In the genomic region with DNA sequence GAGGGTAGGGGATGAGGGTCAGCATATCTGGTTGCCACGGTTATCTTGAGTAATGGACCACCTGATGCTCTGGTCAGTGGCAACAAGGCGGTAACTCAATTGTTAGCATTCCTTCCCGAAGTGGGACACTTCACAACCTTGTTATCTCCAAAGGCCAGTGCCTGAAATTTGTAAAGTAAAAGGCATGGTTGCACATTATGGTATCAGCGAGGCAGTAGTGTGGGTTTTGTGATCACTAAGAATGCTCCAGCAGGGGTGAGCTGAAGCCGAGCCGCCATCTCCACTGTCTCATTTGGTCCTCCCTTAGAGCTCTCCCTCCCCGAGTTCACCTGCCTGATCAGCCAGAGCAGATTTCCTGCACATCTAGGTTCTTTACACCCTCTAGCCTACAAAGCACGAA, we compare ENCODE assay signal across 12 cellular contexts. TPM values are rescaled to one million over a fixed set of nuclear protein-coding genes. Genes with fewer than 3 reads are reported as not detected.
DNase-seq lines count a peak whose midpoint lies in the region; ATAC-seq and TF ChIP-seq lines count a peak whose summit lies in the region.
"Had no signal": no experiment of that assay in that cellular context is flagged by ENCODE, and none has a peak within 500 bp of the region (broad histone marks: within the 10 kb centered on the region; RNA-seq: fewer than 3 reads in every experiment).

No MANE protein-coding gene starts in this region.

- peak overlapping the region; percentile 39 for H3K9ac ChIP-seq in adipocyte (ENCODE audit: low read length)
- H3K9ac ChIP-seq: KMS-11 had no signal

- TF ChIP-seq POLR2A in tibial nerve (IDR thresholded peaks at IDR 0.05): no peak

- peak overlapping the region; percentile 48 to 73 for H3K27ac ChIP-seq in esophagus (ENCODE audit: low read depth in 2 of 2, low read length in 1 of 2)
- peak overlapping the region; percentile 19 to 94 (median 85) for H3K27ac ChIP-seq in tibial nerve
- H3K27ac ChIP-seq: KMS-11 had no signal

- no peaks in the 10 kb centered on the region for H3K36me3 Mint-ChIP-seq in neural crest cell (ENCODE audit: low read depth)

- no peak for TF ChIP-seq CTCF in neural crest cell (conservative IDR thresholded peaks at IDR 0.05)
- no peak for TF ChIP-seq CTCF in tibial nerve (IDR thresholded peaks at IDR 0.05)

- no peaks in the 10 kb centered on the region for H3K27me3 ChIP-seq in adipocyte (replicated peaks; ENCODE audit: control insufficient read depth, insufficient read depth, low read length)
- no peaks in the 10 kb centered on the region for H3K27me3 ChIP-seq in esophagus (ENCODE audit: control insufficient read depth in 1 of 2, insufficient read depth in 2 of 2, low read length in 2 of 2)
- no peaks in the 10 kb centered on the region for H3K27me3 ChIP-seq in tibial nerve

- 83 to 89% methylated on average over 8 of the region's 8 CpGs for WGBS in esophagus, 2 donors
- 50 to 58% methylated on average over 8 of the region's 8 CpGs for WGBS in tibial nerve, 2 donors

- peak overlapping the region; percentile 99 for H3K27ac Mint-ChIP-seq in neural crest cell (ENCODE audit: unreplicated experiment)

- DNase-seq in adipocyte (ENCODE audit: low read depth): no peak
- DNase-seq in neural crest cell (ENCODE audit: low read depth, low spot score): no peak
- no peak for DNase-seq in tibial nerve (ENCODE audit: low spot score in 2 of 2)
- no peak for DNase-seq in cerebellum (ENCODE audit: low spot score)
- no peak for DNase-seq in NCI-H69 (lab: John Stamatoyannopoulos, UW)
- no peak for DNase-seq in AG08395 (ENCODE audit: low spot score)
- DNase-seq: activated effector memory CD4-positive, alpha-beta T cell treated with anti-CD3 and anti-CD28 coated beads, Interleukin-2, amount 50 U/mL, for 16 hours; NCI-H2171 treated with DMSO at 0.1 percent for 48 hours had no signal

- H3K4me1 Mint-ChIP-seq in neural crest cell: peaks cover 88% of the 10 kb centered on the region

- H3K9me3 Mint-ChIP-seq in neural crest cell: peaks cover 6% of the 10 kb centered on the region
- H3K9me3 Mint-ChIP-seq: dendritic cell treated with granulocyte-macrophage colony-stimulating factor and Interleukin-4, amounts not matched to agents 40 ng/mL and 50 ng/mL, for 4 days had no signal

- H3K9me3 ChIP-seq in adipocyte (ENCODE audit: control insufficient read depth, low read length) (no peaks in the 10 kb centered on the region), esophagus (ENCODE audit: control insufficient read depth in 2 of 2, insufficient read depth in 1 of 2, low read depth in 1 of 2, low read length in 1 of 2) (no peaks in the 10 kb centered on the region), tibial nerve (no peaks in the 10 kb centered on the region)

- H3K4me1 ChIP-seq in adipocyte (ENCODE audit: control insufficient read depth, insufficient read depth, low read length) (peaks cover 58% of the 10 kb centered on the region), esophagus (ENCODE audit: control insufficient read depth in 2 of 2, insufficient read depth in 2 of 2, low read length in 1 of 2) (peaks cover 9 to 38% of the 10 kb centered on the region in 2 donors), tibial nerve (peaks cover 0 to 65% (median 45%) of the 10 kb centered on the region in 4 donors)

- H3K4me3 Mint-ChIP-seq in neural crest cell: peak overlapping the region; percentile 87
- H3K4me3 Mint-ChIP-seq: dendritic cell treated with granulocyte-macrophage colony-stimulating factor and Interleukin-4, amounts not matched to agents 40 ng/mL and 50 ng/mL, for 4 days had no signal

- TF ChIP-seq EP300 in tibial nerve (IDR thresholded peaks at IDR 0.05): no peak

- H3K4me3 ChIP-seq in adipocyte (ENCODE audit: low read length) (peak overlapping the region; percentile 48), esophagus (ENCODE audit: low read depth in 1 of 2, low read length in 2 of 2) (no peak overlapping the region), tibial nerve (no peak overlapping the region)

- H3K36me3 ChIP-seq in adipocyte (ENCODE audit: control insufficient read depth, insufficient read depth, low read length, severe bottlenecking): no peaks in the 10 kb centered on the region
- no peaks in the 10 kb centered on the region for H3K36me3 ChIP-seq in esophagus (ENCODE audit: control insufficient read depth in 2 of 2, insufficient read depth in 2 of 2, low read length in 1 of 2)
- H3K36me3 ChIP-seq in tibial nerve: no peaks in the 10 kb centered on the region

- ATAC-seq in HG03342 (IDR thresholded peaks at IDR 0.05; ENCODE audit: unreplicated experiment): no peak

- H3K27me3 Mint-ChIP-seq in neural crest cell (ENCODE audit: low read depth): no peaks in the 10 kb centered on the region
- H3K27me3 Mint-ChIP-seq: dendritic cell treated with granulocyte-macrophage colony-stimulating factor and Interleukin-4, amounts not matched to agents 40 ng/mL and 50 ng/mL, for 4 days had no signal

RNA-seq across cellular contexts. Expression of gene LGALSL, which starts 50.5 kb away (rescaled TPM):
- 10 to 100 TPM; 16.8 to 21.4 TPM for polyA plus RNA-seq in esophagus
- total RNA-seq in neural crest cell (29.1 and 31.1 TPM in 2 replicates), tibial nerve (10 to 100 TPM; 13.8 to 33.4 (median 22.4) TPM), cerebellum (24.8 TPM)
